In genomic region chr1:31181515-31182343, GRCh38 we compare ENCODE assay signal across 1 cellular context.
TF ChIP-seq lines count a peak whose summit lies in the region.

No MANE protein-coding gene starts in this region.

TF ChIP-seq in K562, 482 proteins besides CTCF, POLR2A, EP300 and RAD21 (continued from another document and continues in another):
- no peak for TF ChIP-seq ZNF318 (IDR thresholded peaks at IDR 0.05; ENCODE audit: borderline replicate concordance in 1 of 2, low read depth in 1 of 2)
- TF ChIP-seq FUS (optimal IDR thresholded peaks at IDR 0.05; ENCODE audit: low read depth, low read length): no peak
- TF ChIP-seq TAF1 (IDR thresholded peaks at IDR 0.05; ENCODE audit: control insufficient read depth, extremely low read depth, insufficient read depth, low read length, severe bottlenecking): no peak
- no peak for TF ChIP-seq ZNF277 (CRISPR knock-in tag; IDR thresholded peaks at IDR 0.05; ENCODE audit: borderline replicate concordance)
- TF ChIP-seq NCOA6 (IDR thresholded peaks at IDR 0.05): no peak
- TF ChIP-seq HSF4 (CRISPR knock-in tag; IDR thresholded peaks at IDR 0.05; ENCODE audit: borderline replicate concordance): no peak
- no peak for TF ChIP-seq ZNF764 (CRISPR knock-in tag; IDR thresholded peaks at IDR 0.05; ENCODE audit: low read depth)
- TF ChIP-seq ZNF449 (CRISPR knock-in tag; IDR thresholded peaks at IDR 0.05): no peak
- peak; percentile 70 for TF ChIP-seq HMGN3 (IDR thresholded peaks at IDR 0.05; ENCODE audit: borderline replicate concordance, extremely low read depth, insufficient read length, low read depth, low read length)
- TF ChIP-seq CBFB (CRISPR knock-in tag; IDR thresholded peaks at IDR 0.05): peak; percentile 89; the same call in 1 of the 2 replicates
- no peak for TF ChIP-seq THAP12 (CRISPR knock-in tag; IDR thresholded peaks at IDR 0.05)
- no peak for TF ChIP-seq POLR2AphosphoS5 (IDR thresholded peaks at IDR 0.05; ENCODE audit: control insufficient read depth, insufficient read depth, low read depth, low read length)
- no peak for TF ChIP-seq NCOR1 (IDR thresholded peaks at IDR 0.05)
- TF ChIP-seq IRF1 (CRISPR knock-in tag; IDR thresholded peaks at IDR 0.05; ENCODE audit: borderline replicate concordance): no peak
- no peak for TF ChIP-seq TRIM25 (IDR thresholded peaks at IDR 0.05; ENCODE audit: borderline replicate concordance)
- TF ChIP-seq SRSF3 (IDR thresholded peaks at IDR 0.05; ENCODE audit: insufficient read depth, low read length): no peak
- TF ChIP-seq PML (IDR thresholded peaks at IDR 0.05; ENCODE audit: low read length): no peak
- TF ChIP-seq ZNF121 (CRISPR knock-in tag; conservative IDR thresholded peaks at IDR 0.05): 0 out of 2 replicates have a peak, but pooled peaks have one; percentile 18
- no peak for TF ChIP-seq RBBP5 (IDR thresholded peaks at IDR 0.05; ENCODE audit: borderline replicate concordance, insufficient read depth, low read length, poor library complexity, severe bottlenecking)
- 0 out of 2 replicates have a peak, but pooled peaks have one; percentile 34 for TF ChIP-seq ZNF354B (CRISPR knock-in tag; IDR thresholded peaks at IDR 0.05)
- no peak for TF ChIP-seq SRSF7 (optimal IDR thresholded peaks at IDR 0.05; ENCODE audit: low read depth, low read length)
- no peak for TF ChIP-seq KLF13 (tag; IDR thresholded peaks at IDR 0.05; ENCODE audit: borderline replicate concordance, low read depth)
- peak; percentile 95 for TF ChIP-seq ARID4B (CRISPR knock-in tag; IDR thresholded peaks at IDR 0.05)
- TF ChIP-seq ZNF740 (CRISPR knock-in tag; IDR thresholded peaks at IDR 0.05): peak; percentile 58
- no peak for TF ChIP-seq ZNF740 (tag; IDR thresholded peaks at IDR 0.05)
- no peak for TF ChIP-seq ZNF785 (CRISPR knock-in tag; IDR thresholded peaks at IDR 0.05)
- no peak for TF ChIP-seq FOXM1 (IDR thresholded peaks at IDR 0.05; ENCODE audit: low read depth)
- TF ChIP-seq FOXM1 (CRISPR knock-in tag; IDR thresholded peaks at IDR 0.05; ENCODE audit: low read depth): 0 out of 2 replicates have a peak, but pooled peaks have one; percentile 68
- no peak for TF ChIP-seq CHAMP1 (IDR thresholded peaks at IDR 0.05)
- no peak for TF ChIP-seq ARHGAP35 (IDR thresholded peaks at IDR 0.05; ENCODE audit: partially characterized antibody)
